ENCODE assay signal across 20 cellular contexts in the genomic region with DNA sequence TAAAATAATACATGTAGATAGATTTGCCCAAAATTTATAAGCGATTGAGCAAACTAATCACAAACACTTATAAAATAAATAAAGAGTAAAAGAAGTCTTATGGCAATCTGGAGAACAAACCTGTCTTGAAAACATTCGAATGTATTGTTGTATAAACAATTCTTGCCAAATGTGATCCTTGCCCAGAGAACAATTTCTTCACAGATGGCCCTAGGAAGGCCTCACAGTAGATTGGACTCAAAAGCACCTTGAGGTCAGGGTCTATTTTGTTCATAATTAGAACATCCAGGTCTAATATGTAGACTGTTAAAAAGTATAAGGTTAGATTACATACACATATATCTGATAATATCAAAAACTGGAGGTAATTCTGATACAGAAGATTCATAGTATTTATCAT.
"Had no signal": no experiment of that assay in that cellular context is flagged by ENCODE, and none has a peak within 500 bp of the region (broad histone marks: within the 10 kb centered on the region; RNA-seq: fewer than 3 reads in every experiment).

No MANE protein-coding gene starts in this region.

- H3K36me3 Mint-ChIP-seq: IgD-negative memory B cell had no signal

- H3K27ac Mint-ChIP-seq: IgD-negative memory B cell had no signal

- H3K4me3 Mint-ChIP-seq: IgD-negative memory B cell had no signal

- H3K4me2 ChIP-seq: KMS-11, SK-N-SH had no signal

- H3K36me3 ChIP-seq: MG63 had no signal

- DNase-seq: MG63, NCI-H1092, NCI-H1105 treated with DMSO at 0.1 percent for 48 hours, NCI-H1417 treated with DMSO at 0.1 percent for 48 hours, NCI-H146, NCI-H1694 treated with DMSO at 0.1 percent for 48 hours, NCI-H2029, NCI-H2081 treated with DMSO at 0.1 percent for 48 hours, NCI-H2171, NCI-H226, NCI-H510A, NCI-H524 treated with DMSO at 0.1 percent for 48 hours, NCI-H69, NCI-H774, RPMI8226, SHP77, SK-N-SH had no signal

- H3K4me1 Mint-ChIP-seq: IgD-negative memory B cell had no signal

- H3K27me3 ChIP-seq: MG63 had no signal

- ATAC-seq: K562 had no signal

- H3K4me3 ChIP-seq: K562, MG63 had no signal

- H3K27me3 Mint-ChIP-seq: IgD-negative memory B cell had no signal

- H3K9ac ChIP-seq: KMS-11, SK-N-SH had no signal

- H3K27ac ChIP-seq: KMS-11 had no signal

- H3K9me3 ChIP-seq: MG63, SK-N-SH had no signal
